16 cellular contexts compared by ENCODE assay signal in the genomic region with DNA sequence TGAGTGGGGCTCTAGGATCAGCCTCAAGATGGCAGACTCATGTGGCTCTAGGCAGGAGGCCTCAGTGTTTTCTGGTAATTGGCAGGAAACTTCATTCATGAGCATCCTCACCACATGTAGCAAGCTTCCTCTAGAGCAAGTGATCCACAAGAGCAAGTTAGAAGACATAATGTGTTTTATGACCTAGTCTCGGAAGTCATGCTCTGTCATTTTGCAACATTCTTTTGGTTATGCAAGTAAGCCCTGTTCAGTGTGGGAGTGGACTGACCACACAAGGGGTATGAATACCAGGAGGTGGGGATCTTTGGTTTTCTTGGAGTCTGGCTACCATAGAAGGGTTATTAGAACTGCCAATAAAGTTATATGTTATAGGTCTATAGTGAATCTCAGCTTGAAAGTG.
A peak's percentile ranks its signal among the peaks of the same experiment; 100 is the strongest.
DNase-seq lines count a peak whose midpoint lies in the region; ATAC-seq and TF ChIP-seq lines count a peak whose summit lies in the region.
"Had no signal": no experiment of that assay in that cellular context is flagged by ENCODE, and none has a peak within 500 bp of the region (broad histone marks: within the 10 kb centered on the region; RNA-seq: fewer than 3 reads in every experiment).

No MANE protein-coding gene starts in this region.

- H3K9me3 Mint-ChIP-seq in stimulated activated naive CD8-positive, alpha-beta T cell treated with anti-CD3 and anti-CD28 coated beads, Interleukin-15, amount 100 ng/mL, for 72 hours, result peaks cover 5 to 12% of the 10 kb centered on the region in 2 donors
- no peaks in the 10 kb centered on the region for H3K9me3 Mint-ChIP-seq in activated CD8-positive, alpha-beta memory T cell treated with anti-CD3 and anti-CD28 coated beads, Interleukin-2, amount 10 ng/mL, durations not matched to agents 7 days and 5 days (ENCODE audit: low read depth)

- H3K4me1 Mint-ChIP-seq in stimulated activated naive CD8-positive, alpha-beta T cell treated with anti-CD3 and anti-CD28 coated beads, Interleukin-15, amount 100 ng/mL, for 72 hours, result no peaks in the 10 kb centered on the region
- H3K4me1 Mint-ChIP-seq in activated CD8-positive, alpha-beta memory T cell treated with anti-CD3 and anti-CD28 coated beads, Interleukin-2, amount 10 ng/mL, durations not matched to agents 7 days and 5 days, result no peaks in the 10 kb centered on the region
- H3K4me1 Mint-ChIP-seq: CD14-positive monocyte; CD4-positive, alpha-beta memory T cell had no signal

- no peaks in the 10 kb centered on the region for H3K27me3 Mint-ChIP-seq in stimulated activated naive CD8-positive, alpha-beta T cell treated with anti-CD3 and anti-CD28 coated beads, Interleukin-15, amount 100 ng/mL, for 72 hours
- H3K27me3 Mint-ChIP-seq in activated CD8-positive, alpha-beta memory T cell treated with anti-CD3 and anti-CD28 coated beads, Interleukin-2, amount 10 ng/mL, durations not matched to agents 7 days and 5 days, result no peaks in the 10 kb centered on the region
- H3K27me3 Mint-ChIP-seq: CD4-positive, alpha-beta memory T cell had no signal

- DNase-seq in SIG-M5 treated with dmso at 0.1 percent for 504 hours (lab: John Stamatoyannopoulos, UW; ENCODE audit: unreplicated experiment) (peak; percentile 10), SIG-M5 (lab: John Stamatoyannopoulos, UW) (no peak), NB4 (ENCODE audit: low read depth) (peak; percentile 56), amniotic epithelial cell (ENCODE audit: low read depth) (peak; percentile 70)
- DNase-seq in stimulated activated naive CD8-positive, alpha-beta T cell treated with anti-CD3 and anti-CD28 coated beads, Interleukin-15, amount 100 ng/mL, for 72 hours, result no peak
- no peak for DNase-seq in activated CD8-positive, alpha-beta memory T cell treated with anti-CD3 and anti-CD28 coated beads, Interleukin-2, amount 10 ng/mL, durations not matched to agents 7 days and 5 days
- DNase-seq in stimulated activated CD4-positive, alpha-beta T cell treated with anti-CD3 and anti-CD28 coated beads, Interleukin-4, amount 100 ng/mL, for 1 hour, result no peak
- DNase-seq: 8988T; CD4-positive, alpha-beta memory T cell; DMS153; DMS79; GDM1 had no signal

- no peak overlapping the region for H3K27ac Mint-ChIP-seq in stimulated activated naive CD8-positive, alpha-beta T cell treated with anti-CD3 and anti-CD28 coated beads, Interleukin-15, amount 100 ng/mL, for 72 hours
- no peak overlapping the region for H3K27ac Mint-ChIP-seq in activated CD8-positive, alpha-beta memory T cell treated with anti-CD3 and anti-CD28 coated beads, Interleukin-2, amount 10 ng/mL, durations not matched to agents 7 days and 5 days
- H3K27ac Mint-ChIP-seq: CD14-positive monocyte; CD4-positive, alpha-beta memory T cell had no signal

- no peak for ATAC-seq in stimulated activated naive CD8-positive, alpha-beta T cell treated with anti-CD3 and anti-CD28 coated beads, Interleukin-15, amount 100 ng/mL, for 72 hours
- no peak for ATAC-seq in activated CD8-positive, alpha-beta memory T cell treated with anti-CD3 and anti-CD28 coated beads, Interleukin-2, amount 10 ng/mL, durations not matched to agents 7 days and 5 days
- ATAC-seq in GM21360 (IDR thresholded peaks at IDR 0.05; ENCODE audit: unreplicated experiment), result no peak

- H3K36me3 Mint-ChIP-seq in activated CD8-positive, alpha-beta memory T cell treated with anti-CD3 and anti-CD28 coated beads, Interleukin-2, amount 10 ng/mL, durations not matched to agents 7 days and 5 days, result no peaks in the 10 kb centered on the region
- H3K36me3 Mint-ChIP-seq: CD14-positive monocyte; CD4-positive, alpha-beta memory T cell had no signal

- CTCF ChIA-PET in activated CD8-positive, alpha-beta memory T cell treated with anti-CD3 and anti-CD28 coated beads, Interleukin-2, amount 10 ng/mL, durations not matched to agents 7 days and 5 days (lab: Charles Lee), result no interaction called here

- no peak for TF ChIP-seq POLR2A in NB4 (IDR thresholded peaks at IDR 0.05; ENCODE audit: extremely low read depth, insufficient read length)

- no peak overlapping the region for H3K4me3 ChIP-seq in NB4 (ENCODE audit: low read depth, low read length)
- H3K4me3 ChIP-seq: BLaER1, HAP-1 had no signal

- no peak overlapping the region for H3K4me3 Mint-ChIP-seq in stimulated activated naive CD8-positive, alpha-beta T cell treated with anti-CD3 and anti-CD28 coated beads, Interleukin-15, amount 100 ng/mL, for 72 hours
- H3K4me3 Mint-ChIP-seq in activated CD8-positive, alpha-beta memory T cell treated with anti-CD3 and anti-CD28 coated beads, Interleukin-2, amount 10 ng/mL, durations not matched to agents 7 days and 5 days, result no peak overlapping the region
- H3K4me3 Mint-ChIP-seq: CD14-positive monocyte; CD4-positive, alpha-beta memory T cell had no signal

- no peak for TF ChIP-seq CTCF in NB4 (IDR thresholded peaks at IDR 0.05; ENCODE audit: low read depth, low read length)

Comparison
In these comparisons a context has a peak if more than half of its experiments do, and no peak if none do; other contexts are left out.
1. DNase-seq: peak in SIG-M5 treated with dmso at 0.1 percent for 504 hours (single experiment), NB4 (single experiment) and amniotic epithelial cell (single experiment); none in SIG-M5 (single experiment), stimulated activated naive CD8-positive, alpha-beta T cell treated with anti-CD3 and anti-CD28 coated beads, Interleukin-15, amount 100 ng/mL, for 72 hours (0 of 2), activated CD8-positive, alpha-beta memory T cell treated with anti-CD3 and anti-CD28 coated beads, Interleukin-2, amount 10 ng/mL, durations not matched to agents 7 days and 5 days (single experiment) and stimulated activated CD4-positive, alpha-beta T cell treated with anti-CD3 and anti-CD28 coated beads, Interleukin-4, amount 100 ng/mL, for 1 hour (single experiment).